In genomic region chr6:41120058-41120457, GRCh38 we compare ENCODE assay signal across 34 cellular contexts. TPM values are rescaled to one million over a fixed set of nuclear protein-coding genes. Genes with fewer than 3 reads are reported as not detected.
"Had no signal": no experiment of that assay in that cellular context is flagged by ENCODE, and none has a peak within 500 bp of the region (broad histone marks: within the 10 kb centered on the region; RNA-seq: fewer than 3 reads in every experiment).

No MANE protein-coding gene starts in this region.

- H3K36me3 ChIP-seq: brain microvascular endothelial cell, colonic mucosa had no signal

- DNase-seq: activated CD4-positive, alpha-beta memory T cell treated with anti-CD3 and anti-CD28 coated beads for 36 hours; activated CD4-positive, alpha-beta T cell treated with anti-CD3 and anti-CD28 coated beads for 36 hours; activated CD4-positive, alpha-beta T cell treated with anti-CD3 and anti-CD28 coated beads, Interleukin-2, amount 10 ng/mL, durations not matched to agents 24 days and 14 days; activated CD4-positive, CD25-positive, alpha-beta regulatory T cell; activated CD4-positive, CD25-positive, alpha-beta regulatory T cell treated with anti-CD3 and anti-CD28 coated beads, Interleukin-2, amount 50 U/mL, for 72 hours; activated CD8-positive, alpha-beta memory T cell treated with anti-CD3 and anti-CD28 coated beads, Interleukin-2, amount 10 ng/mL, durations not matched to agents 7 days and 5 days; activated CD8-positive, alpha-beta memory T cell treated with anti-CD3 and anti-CD28 coated beads, Interleukin-2, amount 50 U/mL, for 4 hours; activated CD8-positive, alpha-beta T cell treated with anti-CD3 and anti-CD28 coated beads, Interleukin-2, amount 10 ng/mL, durations not matched to agents 7 days and 5 days; activated effector memory CD4-positive, alpha-beta T cell treated with anti-CD3 and anti-CD28 coated beads, Interleukin-2, amount 50 U/mL, for 16 hours; activated naive CD4-positive, alpha-beta T cell treated with anti-CD3 and anti-CD28 coated beads for 36 hours; activated T-cell treated with anti-CD3 and anti-CD28 coated beads, Interleukin-2, amount 50 U/mL, for 1 hour; activated T-cell treated with anti-CD3 and anti-CD28 coated beads, Interleukin-2, amount 50 U/mL, for 48 hours; amniotic stem cell; anterior cingulate cortex; brain microvascular endothelial cell; caudate nucleus; colonic mucosa; effector CD8-positive, alpha-beta T cell; erythroblast; foreskin melanocyte; heart right ventricle; T-helper 2 cell had no signal

- H3K4me1 ChIP-seq: colonic mucosa, esophagus muscularis mucosa, gastroesophageal sphincter, heart right ventricle had no signal

- H3K27ac ChIP-seq: brain microvascular endothelial cell, colonic mucosa, esophagus muscularis mucosa, gastroesophageal sphincter, heart right ventricle had no signal

- H3K27me3 Mint-ChIP-seq: activated CD4-positive, alpha-beta memory T cell treated with anti-CD3 and anti-CD28 coated beads for 36 hours; activated CD4-positive, alpha-beta T cell treated with anti-CD3 and anti-CD28 coated beads for 36 hours; activated CD4-positive, alpha-beta T cell treated with anti-CD3 and anti-CD28 coated beads, Interleukin-2, amount 10 ng/mL, durations not matched to agents 24 days and 14 days; activated CD8-positive, alpha-beta memory T cell treated with anti-CD3 and anti-CD28 coated beads, Interleukin-2, amount 10 ng/mL, durations not matched to agents 7 days and 5 days; activated naive CD8-positive, alpha-beta T cell had no signal

- FAIRE-seq: astrocyte, endometrium, endothelial cell of umbilical vein had no signal

- H3K9me3 Mint-ChIP-seq: activated CD4-positive, alpha-beta memory T cell treated with anti-CD3 and anti-CD28 coated beads for 36 hours; activated CD4-positive, alpha-beta T cell treated with anti-CD3 and anti-CD28 coated beads, Interleukin-2, amount 10 ng/mL, durations not matched to agents 24 days and 14 days; activated naive CD4-positive, alpha-beta T cell treated with anti-CD3 and anti-CD28 coated beads for 36 hours; activated T-helper 1 cell treated with anti-CD3 and anti-CD28 coated beads, Interleukin-12 subunit alpha, Interleukin-12 subunit beta, Interleukin-2, Interleukin-4 antibody, amounts not matched to agents 30 ng/mL and 10 ng/mL and 1 ng/mL, durations not matched to agents 14 hours and 24 hours and 36 hours; activated T-helper 2 cell treated with anti-CD3 and anti-CD28 coated beads, Interferon-gamma antibody, Interleukin-2, Interleukin-4, amounts not matched to agents 10 μg/mL and 5 μg/mL and 100 μg/mL, durations not matched to agents 14 hours and 24 hours and 36 hours had no signal

- ATAC-seq: activated CD4-positive, alpha-beta T cell treated with anti-CD3 and anti-CD28 coated beads for 36 hours; activated CD8-positive, alpha-beta memory T cell treated with anti-CD3 and anti-CD28 coated beads, Interleukin-2, amount 10 ng/mL, durations not matched to agents 7 days and 5 days; activated CD8-positive, alpha-beta T cell treated with anti-CD3 and anti-CD28 coated beads, Interleukin-2, amount 10 ng/mL, durations not matched to agents 7 days and 5 days; gastroesophageal sphincter; heart right ventricle had no signal

- H3K4me1 Mint-ChIP-seq: activated CD4-positive, alpha-beta T cell treated with anti-CD3 and anti-CD28 coated beads for 36 hours; activated CD4-positive, alpha-beta T cell treated with anti-CD3 and anti-CD28 coated beads, Interleukin-2, amount 10 ng/mL, durations not matched to agents 24 days and 14 days; activated CD8-positive, alpha-beta memory T cell treated with anti-CD3 and anti-CD28 coated beads, Interleukin-2, amount 10 ng/mL, durations not matched to agents 7 days and 5 days had no signal

- H3K4me3 Mint-ChIP-seq: activated CD4-positive, alpha-beta memory T cell treated with anti-CD3 and anti-CD28 coated beads for 36 hours; activated CD4-positive, alpha-beta T cell treated with anti-CD3 and anti-CD28 coated beads for 36 hours; activated CD4-positive, alpha-beta T cell treated with anti-CD3 and anti-CD28 coated beads, Interleukin-2, amount 10 ng/mL, durations not matched to agents 24 days and 14 days; activated CD8-positive, alpha-beta memory T cell treated with anti-CD3 and anti-CD28 coated beads, Interleukin-2, amount 10 ng/mL, durations not matched to agents 7 days and 5 days; activated CD8-positive, alpha-beta T cell treated with anti-CD3 and anti-CD28 coated beads, Interleukin-2, amount 10 ng/mL, durations not matched to agents 7 days and 5 days; activated naive CD4-positive, alpha-beta T cell treated with anti-CD3 and anti-CD28 coated beads for 36 hours; activated naive CD8-positive, alpha-beta T cell; activated T-helper 1 cell treated with anti-CD3 and anti-CD28 coated beads, Interleukin-12 subunit alpha, Interleukin-12 subunit beta, Interleukin-2, Interleukin-4 antibody, amounts not matched to agents 30 ng/mL and 10 ng/mL and 1 ng/mL, durations not matched to agents 14 hours and 24 hours and 36 hours had no signal

- H3K9me3 ChIP-seq: colonic mucosa, esophagus muscularis mucosa, gastroesophageal sphincter, heart right ventricle had no signal

- H3K27me3 ChIP-seq: brain microvascular endothelial cell, colonic mucosa, esophagus muscularis mucosa, gastroesophageal sphincter, heart right ventricle had no signal

- H3K27ac Mint-ChIP-seq: activated CD4-positive, alpha-beta memory T cell treated with anti-CD3 and anti-CD28 coated beads for 36 hours; activated CD4-positive, alpha-beta T cell treated with anti-CD3 and anti-CD28 coated beads for 36 hours; activated CD4-positive, alpha-beta T cell treated with anti-CD3 and anti-CD28 coated beads, Interleukin-2, amount 10 ng/mL, durations not matched to agents 24 days and 14 days; activated CD8-positive, alpha-beta memory T cell treated with anti-CD3 and anti-CD28 coated beads, Interleukin-2, amount 10 ng/mL, durations not matched to agents 7 days and 5 days; activated CD8-positive, alpha-beta T cell treated with anti-CD3 and anti-CD28 coated beads, Interleukin-2, amount 10 ng/mL, durations not matched to agents 7 days and 5 days; activated naive CD4-positive, alpha-beta T cell treated with anti-CD3 and anti-CD28 coated beads for 36 hours; activated naive CD8-positive, alpha-beta T cell; activated T-helper 1 cell treated with anti-CD3 and anti-CD28 coated beads, Interleukin-12 subunit alpha, Interleukin-12 subunit beta, Interleukin-2, Interleukin-4 antibody, amounts not matched to agents 30 ng/mL and 10 ng/mL and 1 ng/mL, durations not matched to agents 14 hours and 24 hours and 36 hours; activated T-helper 2 cell treated with anti-CD3 and anti-CD28 coated beads, Interferon-gamma antibody, Interleukin-2, Interleukin-4, amounts not matched to agents 10 μg/mL and 5 μg/mL and 100 μg/mL, durations not matched to agents 14 hours and 24 hours and 36 hours had no signal

- H3K4me3 ChIP-seq: colonic mucosa, esophagus muscularis mucosa, gastroesophageal sphincter, heart right ventricle had no signal

RNA-seq across cellular contexts. Expression of gene TREML1, which starts 34.1 kb away (rescaled TPM):
- total RNA-seq: activated CD4-positive, alpha-beta memory T cell treated with anti-CD3 and anti-CD28 coated beads for 36 hours; activated CD4-positive, alpha-beta T cell treated with anti-CD3 and anti-CD28 coated beads for 36 hours; activated CD4-positive, alpha-beta T cell treated with anti-CD3 and anti-CD28 coated beads, Interleukin-2, amount 10 ng/mL, durations not matched to agents 24 days and 14 days; activated CD8-positive, alpha-beta memory T cell treated with anti-CD3 and anti-CD28 coated beads for 36 hours; activated CD8-positive, alpha-beta memory T cell treated with anti-CD3 and anti-CD28 coated beads, Interleukin-2, amount 10 ng/mL, durations not matched to agents 7 days and 5 days; activated CD8-positive, alpha-beta T cell treated with anti-CD3 and anti-CD28 coated beads, Interleukin-2, amount 10 ng/mL, durations not matched to agents 7 days and 5 days; activated naive CD4-positive, alpha-beta T cell treated with anti-CD3 and anti-CD28 coated beads for 36 hours; activated T-helper 1 cell treated with anti-CD3 and anti-CD28 coated beads, Interleukin-12 subunit alpha, Interleukin-12 subunit beta, Interleukin-2, Interleukin-4 antibody, amounts not matched to agents 30 ng/mL and 10 ng/mL and 1 ng/mL, durations not matched to agents 14 hours and 24 hours and 36 hours; activated T-helper 2 cell treated with anti-CD3 and anti-CD28 coated beads, Interferon-gamma antibody, Interleukin-2, Interleukin-4, amounts not matched to agents 10 μg/mL and 5 μg/mL and 100 μg/mL, durations not matched to agents 14 hours and 24 hours and 36 hours; astrocyte; colonic mucosa; dermis microvascular lymphatic vessel endothelial cell; endothelial cell of umbilical vein; gastroesophageal sphincter; glomerular endothelial cell; T-helper 1 cell treated with Interleukin-12 subunit alpha and Interleukin-12 subunit beta and Interleukin-4 antibody, amounts not matched to agents 30 ng/mL and 1 ng/mL, for 36 hours had no signal
- polyA plus RNA-seq: endothelial cell of umbilical vein had no signal

RNA-seq across cellular contexts. Expression of gene TREM2, which starts 42.9 kb away (rescaled TPM):
- total RNA-seq: activated CD4-positive, alpha-beta memory T cell treated with anti-CD3 and anti-CD28 coated beads for 36 hours; activated CD4-positive, alpha-beta T cell treated with anti-CD3 and anti-CD28 coated beads for 36 hours; activated CD4-positive, alpha-beta T cell treated with anti-CD3 and anti-CD28 coated beads, Interleukin-2, amount 10 ng/mL, durations not matched to agents 24 days and 14 days; activated CD8-positive, alpha-beta memory T cell treated with anti-CD3 and anti-CD28 coated beads for 36 hours; activated CD8-positive, alpha-beta memory T cell treated with anti-CD3 and anti-CD28 coated beads, Interleukin-2, amount 10 ng/mL, durations not matched to agents 7 days and 5 days; activated CD8-positive, alpha-beta T cell treated with anti-CD3 and anti-CD28 coated beads, Interleukin-2, amount 10 ng/mL, durations not matched to agents 7 days and 5 days; activated naive CD4-positive, alpha-beta T cell treated with anti-CD3 and anti-CD28 coated beads for 36 hours; activated T-helper 1 cell treated with anti-CD3 and anti-CD28 coated beads, Interleukin-12 subunit alpha, Interleukin-12 subunit beta, Interleukin-2, Interleukin-4 antibody, amounts not matched to agents 30 ng/mL and 10 ng/mL and 1 ng/mL, durations not matched to agents 14 hours and 24 hours and 36 hours; activated T-helper 2 cell treated with anti-CD3 and anti-CD28 coated beads, Interferon-gamma antibody, Interleukin-2, Interleukin-4, amounts not matched to agents 10 μg/mL and 5 μg/mL and 100 μg/mL, durations not matched to agents 14 hours and 24 hours and 36 hours; astrocyte; dermis microvascular lymphatic vessel endothelial cell; endothelial cell of umbilical vein; glomerular endothelial cell; T-helper 1 cell treated with Interleukin-12 subunit alpha and Interleukin-12 subunit beta and Interleukin-4 antibody, amounts not matched to agents 30 ng/mL and 1 ng/mL, for 36 hours had no signal
- polyA plus RNA-seq: endothelial cell of umbilical vein had no signal
